ENCODE assay signal across 1 cellular context in genomic region chr2:130884503-130884902, GRCh38.
TF ChIP-seq lines count a peak whose summit lies in the region.

No MANE protein-coding gene starts in this region.

TF ChIP-seq in K562, 482 proteins besides CTCF, POLR2A, EP300 and RAD21:
- TF ChIP-seq CBX3 (IDR thresholded peaks at IDR 0.05; ENCODE audit: borderline replicate concordance in 1 of 2, low read length in 2 of 2) = no peak
- no peak for TF ChIP-seq ZBTB34 (CRISPR knock-in tag; IDR thresholded peaks at IDR 0.05)
- TF ChIP-seq DEAF1 (CRISPR knock-in tag; IDR thresholded peaks at IDR 0.05) = no peak
- TF ChIP-seq ZNF134 (CRISPR knock-in tag; conservative IDR thresholded peaks at IDR 0.05) = no peak
- no peak for TF ChIP-seq FUS (optimal IDR thresholded peaks at IDR 0.05; ENCODE audit: low read depth, low read length)
- TF ChIP-seq PHF20 (IDR thresholded peaks at IDR 0.05; ENCODE audit: partially characterized antibody) = no peak
- no peak for TF ChIP-seq TCF15 (CRISPR knock-in tag; IDR thresholded peaks at IDR 0.05)
- TF ChIP-seq IFI16 (CRISPR knock-in tag; IDR thresholded peaks at IDR 0.05) = no peak
- TF ChIP-seq ZFP91 (CRISPR knock-in tag; IDR thresholded peaks at IDR 0.05) = no peak
- no peak for TF ChIP-seq ZBTB1 (CRISPR knock-in tag; IDR thresholded peaks at IDR 0.05; ENCODE audit: borderline replicate concordance, low read depth)
- no peak for TF ChIP-seq HOMEZ (CRISPR knock-in tag; IDR thresholded peaks at IDR 0.05)
- no peak for TF ChIP-seq ZNF699 (CRISPR knock-in tag; IDR thresholded peaks at IDR 0.05; ENCODE audit: insufficient replicate concordance)
- TF ChIP-seq GTF2B (IDR thresholded peaks at IDR 0.05; ENCODE audit: extremely low read depth, insufficient read length) = no peak
- no peak for TF ChIP-seq TFE3 (CRISPR knock-in tag; IDR thresholded peaks at IDR 0.05)
- no peak for TF ChIP-seq EZH2 (IDR thresholded peaks at IDR 0.05; ENCODE audit: borderline replicate concordance, low read depth, low read length)
- no peak for TF ChIP-seq ZNF583 (CRISPR knock-in tag; IDR thresholded peaks at IDR 0.05)
- TF ChIP-seq HDGF (IDR thresholded peaks at IDR 0.05) = no peak
- TF ChIP-seq EHMT2 (IDR thresholded peaks at IDR 0.05) = no peak
- no peak for TF ChIP-seq FOXP4 (CRISPR knock-in tag; IDR thresholded peaks at IDR 0.05; ENCODE audit: borderline replicate concordance)
- TF ChIP-seq MLLT1 (IDR thresholded peaks at IDR 0.05) = no peak
